ENCODE assay signal across 14 cellular contexts in genomic region chr4:27000122-27000521, GRCh38.
"Had no signal": no experiment of that assay in that cellular context is flagged by ENCODE, and none has a peak within 500 bp of the region (broad histone marks: within the 10 kb centered on the region; RNA-seq: fewer than 3 reads in every experiment).

No MANE protein-coding gene starts in this region.

- H3K27ac Mint-ChIP-seq: mesothelial cell of epicardium; progenitor cell of endocrine pancreas; stimulated activated naive CD8-positive, alpha-beta T cell treated with anti-CD3 and anti-CD28 coated beads, Interleukin-15, Interleukin-2, amounts not matched to agents 100 ng/mL and 50 ng/mL, for 24 hours had no signal

- H3K4me3 ChIP-seq: ascending aorta, coronary artery, lung, skin epidermis, transverse colon, uterus had no signal

- DNase-seq: activated CD4-positive, CD25-positive, alpha-beta regulatory T cell treated with anti-CD3 and anti-CD28 coated beads, Interleukin-2, amount 50 U/mL, for 72 hours; activated gamma-delta T cell; transverse colon; uterus had no signal

- H3K27ac ChIP-seq: ascending aorta, coronary artery, foreskin keratinocyte, skin epidermis, transverse colon, uterus had no signal

- H3K27me3 ChIP-seq: ascending aorta, foreskin keratinocyte, transverse colon, uterus had no signal

- H3K9me3 Mint-ChIP-seq: activated naive CD4-positive, alpha-beta T cell treated with anti-CD3 and anti-CD28 coated beads, Interleukin-2, amount 50 U/mL, for 24 hours; mesothelial cell of epicardium; neural crest cell; stimulated activated naive CD8-positive, alpha-beta T cell treated with anti-CD3 and anti-CD28 coated beads, Interleukin-15, Interleukin-2, amounts not matched to agents 100 ng/mL and 50 ng/mL, for 24 hours had no signal

- H3K27me3 Mint-ChIP-seq: activated naive CD4-positive, alpha-beta T cell treated with anti-CD3 and anti-CD28 coated beads, Interleukin-2, amount 50 U/mL, for 24 hours; progenitor cell of endocrine pancreas; stimulated activated naive CD8-positive, alpha-beta T cell treated with anti-CD3 and anti-CD28 coated beads, Interleukin-15, Interleukin-2, amounts not matched to agents 100 ng/mL and 50 ng/mL, for 24 hours had no signal

- H3K9me3 ChIP-seq: ascending aorta, transverse colon, uterus had no signal

- H3K4me3 Mint-ChIP-seq: activated naive CD4-positive, alpha-beta T cell treated with anti-CD3 and anti-CD28 coated beads, Interleukin-2, amount 50 U/mL, for 24 hours; mesothelial cell of epicardium; neural crest cell; stimulated activated naive CD8-positive, alpha-beta T cell treated with anti-CD3 and anti-CD28 coated beads, Interleukin-15, Interleukin-2, amounts not matched to agents 100 ng/mL and 50 ng/mL, for 24 hours had no signal

- H3K4me1 Mint-ChIP-seq: neural crest cell had no signal

- H3K36me3 ChIP-seq: transverse colon, uterus had no signal
